ENCODE assay signal across 1 cellular context in the genomic region with DNA sequence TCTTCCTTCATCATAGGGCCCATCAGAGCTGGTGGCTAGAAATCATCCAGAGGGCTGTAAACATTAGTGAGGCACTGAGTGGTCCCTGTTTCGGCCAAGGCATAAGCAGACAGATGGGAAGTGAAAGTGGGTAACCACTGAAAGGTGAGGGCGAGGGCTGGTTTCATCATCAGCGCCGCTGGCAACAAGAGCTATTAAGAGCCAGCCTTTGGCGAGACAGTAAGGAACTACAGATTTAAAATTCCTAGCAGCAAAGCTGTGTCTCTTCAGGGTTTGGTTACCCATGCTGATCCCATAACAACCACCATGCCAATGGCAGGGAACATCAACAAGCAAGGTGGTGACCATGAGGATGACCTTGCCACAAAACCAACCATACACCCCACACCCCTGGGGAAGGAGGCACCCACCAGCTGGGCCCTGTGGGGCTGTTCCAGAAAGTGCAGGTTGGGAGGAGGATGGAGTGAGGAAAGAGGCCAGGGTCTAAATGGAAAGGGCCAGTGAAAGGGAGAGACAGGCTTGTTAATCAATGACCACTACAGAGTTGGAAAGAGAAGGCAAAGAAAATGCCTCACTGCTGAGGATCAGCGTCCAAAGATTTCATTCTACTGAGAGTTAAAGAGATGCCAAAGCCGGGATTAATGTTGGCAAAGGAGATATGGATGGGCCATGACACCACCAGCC.
TF ChIP-seq lines count a peak whose summit lies in the region.

No MANE protein-coding gene starts in this region.

TF ChIP-seq in GM12878, 131 proteins besides CTCF, POLR2A, EP300 and RAD21 (continued from another document and continues in another):
- TF ChIP-seq, protein P1, sequence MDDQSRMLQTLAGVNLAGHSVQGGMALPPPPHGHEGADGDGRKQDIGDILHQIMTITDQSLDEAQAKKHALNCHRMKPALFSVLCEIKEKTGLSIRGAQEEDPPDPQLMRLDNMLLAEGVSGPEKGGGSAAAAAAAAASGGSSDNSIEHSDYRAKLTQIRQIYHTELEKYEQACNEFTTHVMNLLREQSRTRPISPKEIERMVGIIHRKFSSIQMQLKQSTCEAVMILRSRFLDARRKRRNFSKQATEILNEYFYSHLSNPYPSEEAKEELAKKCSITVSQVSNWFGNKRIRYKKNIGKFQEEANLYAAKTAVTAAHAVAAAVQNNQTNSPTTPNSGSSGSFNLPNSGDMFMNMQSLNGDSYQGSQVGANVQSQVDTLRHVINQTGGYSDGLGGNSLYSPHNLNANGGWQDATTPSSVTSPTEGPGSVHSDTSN (IDR thresholded peaks at IDR 0.05; ENCODE audit: insufficient replicate concordance, low read depth, low read length), result no peak
- TF ChIP-seq ZNF207 (IDR thresholded peaks at IDR 0.05; ENCODE audit: borderline replicate concordance), result no peak
- no peak for TF ChIP-seq JUND (IDR thresholded peaks at IDR 0.05; ENCODE audit: low read depth, low read length)
- TF ChIP-seq BACH1 (IDR thresholded peaks at IDR 0.05; ENCODE audit: borderline replicate concordance), result no peak
- TF ChIP-seq, protein P2, sequence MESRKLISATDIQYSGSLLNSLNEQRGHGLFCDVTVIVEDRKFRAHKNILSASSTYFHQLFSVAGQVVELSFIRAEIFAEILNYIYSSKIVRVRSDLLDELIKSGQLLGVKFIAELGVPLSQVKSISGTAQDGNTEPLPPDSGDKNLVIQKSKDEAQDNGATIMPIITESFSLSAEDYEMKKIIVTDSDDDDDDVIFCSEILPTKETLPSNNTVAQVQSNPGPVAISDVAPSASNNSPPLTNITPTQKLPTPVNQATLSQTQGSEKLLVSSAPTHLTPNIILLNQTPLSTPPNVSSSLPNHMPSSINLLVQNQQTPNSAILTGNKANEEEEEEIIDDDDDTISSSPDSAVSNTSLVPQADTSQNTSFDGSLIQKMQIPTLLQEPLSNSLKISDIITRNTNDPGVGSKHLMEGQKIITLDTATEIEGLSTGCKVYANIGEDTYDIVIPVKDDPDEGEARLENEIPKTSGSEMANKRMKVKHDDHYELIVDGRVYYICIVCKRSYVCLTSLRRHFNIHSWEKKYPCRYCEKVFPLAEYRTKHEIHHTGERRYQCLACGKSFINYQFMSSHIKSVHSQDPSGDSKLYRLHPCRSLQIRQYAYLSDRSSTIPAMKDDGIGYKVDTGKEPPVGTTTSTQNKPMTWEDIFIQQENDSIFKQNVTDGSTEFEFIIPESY (IDR thresholded peaks at IDR 0.05), result no peak
- TF ChIP-seq EED (IDR thresholded peaks at IDR 0.05; ENCODE audit: low read depth), result peak; percentile 78
- TF ChIP-seq, protein P3, sequence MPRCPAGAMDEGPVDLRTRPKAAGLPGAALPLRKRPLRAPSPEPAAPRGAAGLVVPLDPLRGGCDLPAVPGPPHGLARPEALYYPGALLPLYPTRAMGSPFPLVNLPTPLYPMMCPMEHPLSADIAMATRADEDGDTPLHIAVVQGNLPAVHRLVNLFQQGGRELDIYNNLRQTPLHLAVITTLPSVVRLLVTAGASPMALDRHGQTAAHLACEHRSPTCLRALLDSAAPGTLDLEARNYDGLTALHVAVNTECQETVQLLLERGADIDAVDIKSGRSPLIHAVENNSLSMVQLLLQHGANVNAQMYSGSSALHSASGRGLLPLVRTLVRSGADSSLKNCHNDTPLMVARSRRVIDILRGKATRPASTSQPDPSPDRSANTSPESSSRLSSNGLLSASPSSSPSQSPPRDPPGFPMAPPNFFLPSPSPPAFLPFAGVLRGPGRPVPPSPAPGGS (IDR thresholded peaks at IDR 0.05; ENCODE audit: borderline replicate concordance, insufficient read depth, low read depth, low read length, poor library complexity, severe bottlenecking), result no peak
- no peak for TF ChIP-seq EGR1 (IDR thresholded peaks at IDR 0.05; ENCODE audit: borderline replicate concordance in 1 of 2, low read depth in 2 of 2, low read length in 2 of 2)
- TF ChIP-seq SIX5 (IDR thresholded peaks at IDR 0.05; ENCODE audit: low read depth, low read length, severe bottlenecking), result no peak
- TF ChIP-seq, protein P4, sequence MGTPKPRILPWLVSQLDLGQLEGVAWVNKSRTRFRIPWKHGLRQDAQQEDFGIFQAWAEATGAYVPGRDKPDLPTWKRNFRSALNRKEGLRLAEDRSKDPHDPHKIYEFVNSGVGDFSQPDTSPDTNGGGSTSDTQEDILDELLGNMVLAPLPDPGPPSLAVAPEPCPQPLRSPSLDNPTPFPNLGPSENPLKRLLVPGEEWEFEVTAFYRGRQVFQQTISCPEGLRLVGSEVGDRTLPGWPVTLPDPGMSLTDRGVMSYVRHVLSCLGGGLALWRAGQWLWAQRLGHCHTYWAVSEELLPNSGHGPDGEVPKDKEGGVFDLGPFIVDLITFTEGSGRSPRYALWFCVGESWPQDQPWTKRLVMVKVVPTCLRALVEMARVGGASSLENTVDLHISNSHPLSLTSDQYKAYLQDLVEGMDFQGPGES (IDR thresholded peaks at IDR 0.05), result no peak
- TF ChIP-seq BMI1 (IDR thresholded peaks at IDR 0.05; ENCODE audit: borderline replicate concordance), result no peak
- no peak for TF ChIP-seq ZNF384 (IDR thresholded peaks at IDR 0.05; ENCODE audit: borderline replicate concordance, low read depth, low read length)
- TF ChIP-seq, protein P5, sequence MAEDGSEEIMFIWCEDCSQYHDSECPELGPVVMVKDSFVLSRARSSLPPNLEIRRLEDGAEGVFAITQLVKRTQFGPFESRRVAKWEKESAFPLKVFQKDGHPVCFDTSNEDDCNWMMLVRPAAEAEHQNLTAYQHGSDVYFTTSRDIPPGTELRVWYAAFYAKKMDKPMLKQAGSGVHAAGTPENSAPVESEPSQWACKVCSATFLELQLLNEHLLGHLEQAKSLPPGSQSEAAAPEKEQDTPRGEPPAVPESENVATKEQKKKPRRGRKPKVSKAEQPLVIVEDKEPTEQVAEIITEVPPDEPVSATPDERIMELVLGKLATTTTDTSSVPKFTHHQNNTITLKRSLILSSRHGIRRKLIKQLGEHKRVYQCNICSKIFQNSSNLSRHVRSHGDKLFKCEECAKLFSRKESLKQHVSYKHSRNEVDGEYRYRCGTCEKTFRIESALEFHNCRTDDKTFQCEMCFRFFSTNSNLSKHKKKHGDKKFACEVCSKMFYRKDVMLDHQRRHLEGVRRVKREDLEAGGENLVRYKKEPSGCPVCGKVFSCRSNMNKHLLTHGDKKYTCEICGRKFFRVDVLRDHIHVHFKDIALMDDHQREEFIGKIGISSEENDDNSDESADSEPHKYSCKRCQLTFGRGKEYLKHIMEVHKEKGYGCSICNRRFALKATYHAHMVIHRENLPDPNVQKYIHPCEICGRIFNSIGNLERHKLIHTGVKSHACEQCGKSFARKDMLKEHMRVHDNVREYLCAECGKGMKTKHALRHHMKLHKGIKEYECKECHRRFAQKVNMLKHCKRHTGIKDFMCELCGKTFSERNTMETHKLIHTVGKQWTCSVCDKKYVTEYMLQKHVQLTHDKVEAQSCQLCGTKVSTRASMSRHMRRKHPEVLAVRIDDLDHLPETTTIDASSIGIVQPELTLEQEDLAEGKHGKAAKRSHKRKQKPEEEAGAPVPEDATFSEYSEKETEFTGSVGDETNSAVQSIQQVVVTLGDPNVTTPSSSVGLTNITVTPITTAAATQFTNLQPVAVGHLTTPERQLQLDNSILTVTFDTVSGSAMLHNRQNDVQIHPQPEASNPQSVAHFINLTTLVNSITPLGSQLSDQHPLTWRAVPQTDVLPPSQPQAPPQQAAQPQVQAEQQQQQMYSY (CRISPR knock-in tag; IDR thresholded peaks at IDR 0.05), result no peak
- TF ChIP-seq, protein P6, sequence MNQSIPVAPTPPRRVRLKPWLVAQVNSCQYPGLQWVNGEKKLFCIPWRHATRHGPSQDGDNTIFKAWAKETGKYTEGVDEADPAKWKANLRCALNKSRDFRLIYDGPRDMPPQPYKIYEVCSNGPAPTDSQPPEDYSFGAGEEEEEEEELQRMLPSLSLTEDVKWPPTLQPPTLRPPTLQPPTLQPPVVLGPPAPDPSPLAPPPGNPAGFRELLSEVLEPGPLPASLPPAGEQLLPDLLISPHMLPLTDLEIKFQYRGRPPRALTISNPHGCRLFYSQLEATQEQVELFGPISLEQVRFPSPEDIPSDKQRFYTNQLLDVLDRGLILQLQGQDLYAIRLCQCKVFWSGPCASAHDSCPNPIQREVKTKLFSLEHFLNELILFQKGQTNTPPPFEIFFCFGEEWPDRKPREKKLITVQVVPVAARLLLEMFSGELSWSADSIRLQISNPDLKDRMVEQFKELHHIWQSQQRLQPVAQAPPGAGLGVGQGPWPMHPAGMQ (IDR thresholded peaks at IDR 0.05; ENCODE audit: borderline replicate concordance), result no peak
- no peak for TF ChIP-seq HDAC6 (IDR thresholded peaks at IDR 0.05; ENCODE audit: unreplicated experiment)
- TF ChIP-seq DPF2 (IDR thresholded peaks at IDR 0.05), result peak; percentile 88
- TF ChIP-seq SP1 (IDR thresholded peaks at IDR 0.05; ENCODE audit: low read depth, low read length), result peak; percentile 49
- TF ChIP-seq MYC (IDR thresholded peaks at IDR 0.05; ENCODE audit: insufficient read depth, insufficient read length, insufficient replicate concordance, low read length, severe bottlenecking), result no peak
- no peak for TF ChIP-seq CHD1 (IDR thresholded peaks at IDR 0.05; ENCODE audit: low read depth, low read length)
- no peak for TF ChIP-seq SREBF2 (IDR thresholded peaks at IDR 0.05; ENCODE audit: low read length)
- TF ChIP-seq ESRRA (IDR thresholded peaks at IDR 0.05; ENCODE audit: low read length), result no peak
- TF ChIP-seq, protein P7, sequence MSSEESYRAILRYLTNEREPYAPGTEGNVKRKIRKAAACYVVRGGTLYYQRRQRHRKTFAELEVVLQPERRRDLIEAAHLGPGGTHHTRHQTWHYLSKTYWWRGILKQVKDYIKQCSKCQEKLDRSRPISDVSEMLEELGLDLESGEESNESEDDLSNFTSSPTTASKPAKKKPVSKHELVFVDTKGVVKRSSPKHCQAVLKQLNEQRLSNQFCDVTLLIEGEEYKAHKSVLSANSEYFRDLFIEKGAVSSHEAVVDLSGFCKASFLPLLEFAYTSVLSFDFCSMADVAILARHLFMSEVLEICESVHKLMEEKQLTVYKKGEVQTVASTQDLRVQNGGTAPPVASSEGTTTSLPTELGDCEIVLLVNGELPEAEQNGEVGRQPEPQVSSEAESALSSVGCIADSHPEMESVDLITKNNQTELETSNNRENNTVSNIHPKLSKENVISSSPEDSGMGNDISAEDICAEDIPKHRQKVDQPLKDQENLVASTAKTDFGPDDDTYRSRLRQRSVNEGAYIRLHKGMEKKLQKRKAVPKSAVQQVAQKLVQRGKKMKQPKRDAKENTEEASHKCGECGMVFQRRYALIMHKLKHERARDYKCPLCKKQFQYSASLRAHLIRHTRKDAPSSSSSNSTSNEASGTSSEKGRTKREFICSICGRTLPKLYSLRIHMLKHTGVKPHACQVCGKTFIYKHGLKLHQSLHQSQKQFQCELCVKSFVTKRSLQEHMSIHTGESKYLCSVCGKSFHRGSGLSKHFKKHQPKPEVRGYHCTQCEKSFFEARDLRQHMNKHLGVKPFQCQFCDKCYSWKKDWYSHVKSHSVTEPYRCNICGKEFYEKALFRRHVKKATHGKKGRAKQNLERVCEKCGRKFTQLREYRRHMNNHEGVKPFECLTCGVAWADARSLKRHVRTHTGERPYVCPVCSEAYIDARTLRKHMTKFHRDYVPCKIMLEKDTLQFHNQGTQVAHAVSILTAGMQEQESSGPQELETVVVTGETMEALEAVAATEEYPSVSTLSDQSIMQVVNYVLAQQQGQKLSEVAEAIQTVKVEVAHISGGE (CRISPR knock-in tag; IDR thresholded peaks at IDR 0.05), result no peak
- no peak for TF ChIP-seq NFYA (IDR thresholded peaks at IDR 0.05; ENCODE audit: borderline replicate concordance, low read depth, low read length)
- peak; percentile 24; the same call in 1 of the 2 replicates for TF ChIP-seq NFIC (IDR thresholded peaks at IDR 0.05; ENCODE audit: low read depth, low read length)
- peak; percentile 54 to 67; a peak in 2 of 4 replicates for TF ChIP-seq BHLHE40 (IDR thresholded peaks at IDR 0.05; ENCODE audit: borderline replicate concordance in 1 of 2, low read depth in 2 of 2, low read length in 1 of 2)
- no peak for TF ChIP-seq SREBF1 (IDR thresholded peaks at IDR 0.05; ENCODE audit: low read length)
- peak; percentile 51; the same call in 1 of the 2 replicates for TF ChIP-seq TCF12 (IDR thresholded peaks at IDR 0.05; ENCODE audit: low read depth, low read length)
- TF ChIP-seq NFXL1 (IDR thresholded peaks at IDR 0.05; ENCODE audit: borderline replicate concordance), result no peak
- no peak for TF ChIP-seq STAT3 (IDR thresholded peaks at IDR 0.05; ENCODE audit: low read depth, low read length)
- TF ChIP-seq, protein P8, sequence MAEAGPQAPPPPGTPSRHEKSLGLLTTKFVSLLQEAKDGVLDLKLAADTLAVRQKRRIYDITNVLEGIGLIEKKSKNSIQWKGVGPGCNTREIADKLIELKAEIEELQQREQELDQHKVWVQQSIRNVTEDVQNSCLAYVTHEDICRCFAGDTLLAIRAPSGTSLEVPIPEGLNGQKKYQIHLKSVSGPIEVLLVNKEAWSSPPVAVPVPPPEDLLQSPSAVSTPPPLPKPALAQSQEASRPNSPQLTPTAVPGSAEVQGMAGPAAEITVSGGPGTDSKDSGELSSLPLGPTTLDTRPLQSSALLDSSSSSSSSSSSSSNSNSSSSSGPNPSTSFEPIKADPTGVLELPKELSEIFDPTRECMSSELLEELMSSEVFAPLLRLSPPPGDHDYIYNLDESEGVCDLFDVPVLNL (IDR thresholded peaks at IDR 0.05; ENCODE audit: low read depth, low read length), result no peak
- TF ChIP-seq, protein P9, sequence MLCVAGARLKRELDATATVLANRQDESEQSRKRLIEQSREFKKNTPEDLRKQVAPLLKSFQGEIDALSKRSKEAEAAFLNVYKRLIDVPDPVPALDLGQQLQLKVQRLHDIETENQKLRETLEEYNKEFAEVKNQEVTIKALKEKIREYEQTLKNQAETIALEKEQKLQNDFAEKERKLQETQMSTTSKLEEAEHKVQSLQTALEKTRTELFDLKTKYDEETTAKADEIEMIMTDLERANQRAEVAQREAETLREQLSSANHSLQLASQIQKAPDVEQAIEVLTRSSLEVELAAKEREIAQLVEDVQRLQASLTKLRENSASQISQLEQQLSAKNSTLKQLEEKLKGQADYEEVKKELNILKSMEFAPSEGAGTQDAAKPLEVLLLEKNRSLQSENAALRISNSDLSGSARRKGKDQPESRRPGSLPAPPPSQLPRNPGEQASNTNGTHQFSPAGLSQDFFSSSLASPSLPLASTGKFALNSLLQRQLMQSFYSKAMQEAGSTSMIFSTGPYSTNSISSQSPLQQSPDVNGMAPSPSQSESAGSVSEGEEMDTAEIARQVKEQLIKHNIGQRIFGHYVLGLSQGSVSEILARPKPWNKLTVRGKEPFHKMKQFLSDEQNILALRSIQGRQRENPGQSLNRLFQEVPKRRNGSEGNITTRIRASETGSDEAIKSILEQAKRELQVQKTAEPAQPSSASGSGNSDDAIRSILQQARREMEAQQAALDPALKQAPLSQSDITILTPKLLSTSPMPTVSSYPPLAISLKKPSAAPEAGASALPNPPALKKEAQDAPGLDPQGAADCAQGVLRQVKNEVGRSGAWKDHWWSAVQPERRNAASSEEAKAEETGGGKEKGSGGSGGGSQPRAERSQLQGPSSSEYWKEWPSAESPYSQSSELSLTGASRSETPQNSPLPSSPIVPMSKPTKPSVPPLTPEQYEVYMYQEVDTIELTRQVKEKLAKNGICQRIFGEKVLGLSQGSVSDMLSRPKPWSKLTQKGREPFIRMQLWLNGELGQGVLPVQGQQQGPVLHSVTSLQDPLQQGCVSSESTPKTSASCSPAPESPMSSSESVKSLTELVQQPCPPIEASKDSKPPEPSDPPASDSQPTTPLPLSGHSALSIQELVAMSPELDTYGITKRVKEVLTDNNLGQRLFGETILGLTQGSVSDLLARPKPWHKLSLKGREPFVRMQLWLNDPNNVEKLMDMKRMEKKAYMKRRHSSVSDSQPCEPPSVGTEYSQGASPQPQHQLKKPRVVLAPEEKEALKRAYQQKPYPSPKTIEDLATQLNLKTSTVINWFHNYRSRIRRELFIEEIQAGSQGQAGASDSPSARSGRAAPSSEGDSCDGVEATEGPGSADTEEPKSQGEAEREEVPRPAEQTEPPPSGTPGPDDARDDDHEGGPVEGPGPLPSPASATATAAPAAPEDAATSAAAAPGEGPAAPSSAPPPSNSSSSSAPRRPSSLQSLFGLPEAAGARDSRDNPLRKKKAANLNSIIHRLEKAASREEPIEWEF (IDR thresholded peaks at IDR 0.05; ENCODE audit: insufficient replicate concordance, low read depth, low read length), result no peak
- TF ChIP-seq WRNIP1 (IDR thresholded peaks at IDR 0.05; ENCODE audit: borderline replicate concordance, low read depth, low read length), result no peak
- no peak for TF ChIP-seq HDAC2 (IDR thresholded peaks at IDR 0.05)
